7 cellular contexts compared by ENCODE assay signal in the genomic region with DNA sequence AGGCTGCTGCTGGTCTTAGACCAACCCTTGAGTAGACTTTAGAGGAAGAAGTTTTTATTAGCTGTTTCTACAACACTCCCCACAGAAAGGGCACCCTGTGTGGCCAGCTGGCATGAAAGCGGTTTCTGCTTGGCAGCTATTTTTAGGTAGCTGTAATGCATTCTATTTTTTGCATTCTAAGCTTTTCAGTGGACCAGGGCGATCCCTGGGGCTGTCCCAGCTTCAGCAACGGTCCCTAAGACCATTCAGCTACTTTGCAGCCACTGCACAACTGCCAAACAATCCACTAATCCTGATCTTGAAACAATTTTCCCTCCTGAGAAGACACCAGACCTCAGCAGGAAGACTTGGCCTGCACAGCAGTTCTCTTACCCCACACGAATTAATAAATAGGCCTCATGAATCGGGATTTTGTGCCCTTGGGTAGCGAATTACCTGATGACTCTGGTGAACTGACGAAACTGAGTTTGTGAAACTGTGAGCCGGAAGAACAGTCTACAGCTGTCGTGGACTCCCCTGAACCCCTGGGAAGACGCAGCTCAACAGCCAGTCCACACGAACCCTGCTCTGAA. TPM values are rescaled to one million over a fixed set of nuclear protein-coding genes. Genes with fewer than 3 reads are reported as not detected.
DNase-seq lines count a peak whose midpoint lies in the region; ATAC-seq and TF ChIP-seq lines count a peak whose summit lies in the region.

No MANE protein-coding gene starts in this region.

- no peak for TF ChIP-seq CTCF in omental fat pad (IDR thresholded peaks at IDR 0.05)
- TF ChIP-seq CTCF in WERI-Rb-1 (IDR thresholded peaks at IDR 0.05; ENCODE audit: low read depth, low read length) = no peak

- peak; percentile 93 for ATAC-seq in GM19397 (IDR thresholded peaks at IDR 0.05; ENCODE audit: unreplicated experiment)
- ATAC-seq in HG03108 (IDR thresholded peaks at IDR 0.05; ENCODE audit: unreplicated experiment) = peak; percentile 89
- ATAC-seq in omental fat pad (ENCODE audit: low FRiP score) = peak; percentile 35

- no peaks in the 10 kb centered on the region for H3K36me3 ChIP-seq in WERI-Rb-1

- H3K27ac ChIP-seq in angular gyrus (ENCODE audit: low read depth, low read length) = peak overlapping the region; percentile 45
- no peak overlapping the region for H3K27ac ChIP-seq in WERI-Rb-1

- H3K27me3 ChIP-seq in WERI-Rb-1 (ENCODE audit: insufficient read depth, low read depth, severe bottlenecking) = no peaks in the 10 kb centered on the region

- no peak for DNase-seq in omental fat pad (ENCODE audit: low spot score)
- DNase-seq in 8988T = no peak
- DNase-seq in WERI-Rb-1 = no peak
- no peak for DNase-seq in NCI-H526 treated with DMSO at 0.1 percent for 48 hours (lab: John Stamatoyannopoulos, UW)

- no peaks in the 10 kb centered on the region for H3K9me3 ChIP-seq in WERI-Rb-1 (ENCODE audit: severe bottlenecking)

- no peak overlapping the region for H3K4me3 ChIP-seq in WERI-Rb-1 (ENCODE audit: low read depth, low read length)

RNA-seq across cellular contexts. Expression of gene TFRC, which starts 14.6 kb away (rescaled TPM):
- total RNA-seq in omental fat pad = 100 to 1,000 TPM; 144 to 333 (median 242) TPM

Comparison
In these comparisons a context has a peak if more than half of its experiments do, and no peak if none do; other contexts are left out.
1. ATAC-seq: peak in every context shown above with its lines; median percentile 93 in GM19397; 89 in HG03108; 35 in omental fat pad.